ENCODE assay signal across 17 cellular contexts in genomic region chr6:11205721-11206120, GRCh38. TPM values are rescaled to one million over a fixed set of nuclear protein-coding genes. Genes with fewer than 3 reads are reported as not detected.
DNase-seq lines count a peak whose midpoint lies in the region; ATAC-seq and TF ChIP-seq lines count a peak whose summit lies in the region.
"Had no signal": no experiment of that assay in that cellular context is flagged by ENCODE, and none has a peak within 500 bp of the region (broad histone marks: within the 10 kb centered on the region; RNA-seq: fewer than 3 reads in every experiment).

No MANE protein-coding gene starts in this region.

- no peaks in the 10 kb centered on the region for H3K27me3 Mint-ChIP-seq in endodermal cell (ENCODE audit: insufficient read depth)
- no peaks in the 10 kb centered on the region for H3K27me3 Mint-ChIP-seq in osteocyte (ENCODE audit: unreplicated experiment)
- H3K27me3 Mint-ChIP-seq: naive thymus-derived CD8-positive, alpha-beta T cell had no signal

- H3K36me3 Mint-ChIP-seq in endodermal cell (ENCODE audit: low read depth): peaks cover 4% of the 10 kb centered on the region
- peaks cover 6% of the 10 kb centered on the region for H3K36me3 Mint-ChIP-seq in osteocyte (ENCODE audit: unreplicated experiment)
- H3K36me3 Mint-ChIP-seq in activated naive CD4-positive, alpha-beta T cell treated with anti-CD3 and anti-CD28 coated beads, Interleukin-2, amount 50 U/mL, for 72 hours: peaks cover 12 to 19% of the 10 kb centered on the region in 2 donors

- no peaks in the 10 kb centered on the region for H3K9me3 ChIP-seq in endodermal cell (ENCODE audit: control insufficient read depth, low read length)
- H3K9me3 ChIP-seq: esophagus squamous epithelium, gastroesophageal sphincter, sigmoid colon had no signal

- H3K4me1 Mint-ChIP-seq in endodermal cell: peaks cover 43% of the 10 kb centered on the region
- H3K4me1 Mint-ChIP-seq in osteocyte (ENCODE audit: unreplicated experiment): peaks cover 71% of the 10 kb centered on the region

- no peak overlapping the region for H3K27ac Mint-ChIP-seq in endodermal cell
- peak overlapping the region; percentile 34 for H3K27ac Mint-ChIP-seq in osteocyte (ENCODE audit: unreplicated experiment)
- H3K27ac Mint-ChIP-seq in activated naive CD4-positive, alpha-beta T cell treated with anti-CD3 and anti-CD28 coated beads, Interleukin-2, amount 50 U/mL, for 72 hours: no peak overlapping the region
- H3K27ac Mint-ChIP-seq: stimulated activated effector memory CD8-positive, alpha-beta T cell treated with anti-CD3 and anti-CD28 coated beads, Interleukin-12 subunit alpha, Interleukin-12 subunit beta, amount 100 ng/mL, for 72 hours had no signal

- TF ChIP-seq CTCF in endodermal cell (conservative IDR thresholded peaks at IDR 0.05) (no peak), osteocyte (IDR thresholded peaks at IDR 0.05) (no peak)

- H3K9me3 Mint-ChIP-seq in endodermal cell (no peaks in the 10 kb centered on the region), osteocyte (ENCODE audit: unreplicated experiment) (no peaks in the 10 kb centered on the region)
- no peaks in the 10 kb centered on the region for H3K9me3 Mint-ChIP-seq in activated naive CD4-positive, alpha-beta T cell treated with anti-CD3 and anti-CD28 coated beads, Interleukin-2, amount 50 U/mL, for 72 hours
- H3K9me3 Mint-ChIP-seq: naive thymus-derived CD8-positive, alpha-beta T cell; stimulated activated effector memory CD8-positive, alpha-beta T cell treated with anti-CD3 and anti-CD28 coated beads, Interleukin-12 subunit alpha, Interleukin-12 subunit beta, amount 100 ng/mL, for 72 hours had no signal

- no peaks in the 10 kb centered on the region for H3K27me3 ChIP-seq in endodermal cell (ENCODE audit: control insufficient read depth, insufficient read depth, low read length, poor library complexity, severe bottlenecking)
- H3K27me3 ChIP-seq: dorsolateral prefrontal cortex, esophagus squamous epithelium, gastroesophageal sphincter, sigmoid colon had no signal

- H3K4me3 ChIP-seq in endodermal cell (ENCODE audit: low read length): no peak overlapping the region
- H3K4me3 ChIP-seq: dorsolateral prefrontal cortex, esophagus squamous epithelium, gastroesophageal sphincter, sigmoid colon had no signal

- WGBS in endodermal cell (ENCODE audit: insufficient coverage in 1 of 2, insufficient read length in 1 of 2), 2 experiments: 93 to 96% methylated on average over 9 to 10 of the region's 10 CpGs

- no peak overlapping the region for H3K27ac ChIP-seq in endodermal cell (ENCODE audit: low read depth, low read length)

- DNase-seq in CD1c-positive myeloid dendritic cell (ENCODE audit: extremely low spot score): peak; percentile 69
- DNase-seq in NOMO-1 treated with DMSO at 0.1 percent for 48 hours (lab: John Stamatoyannopoulos, UW; ENCODE audit: unreplicated experiment): peak; percentile 49
- DNase-seq in endodermal cell: peak; percentile 16
- DNase-seq in osteocyte (ENCODE audit: extremely low spot score, unreplicated experiment): no peak
- no peak for DNase-seq in NCI-H446 treated with DMSO at 0.1 percent for 48 hours (lab: John Stamatoyannopoulos, UW)
- no peak for DNase-seq in NCI-H1092 treated with DMSO at 0.1 percent for 48 hours (lab: John Stamatoyannopoulos, UW)
- no peak for DNase-seq in activated naive CD4-positive, alpha-beta T cell treated with anti-CD3 and anti-CD28 coated beads, Interleukin-2, amount 50 U/mL, for 72 hours (ENCODE audit: low spot score in 2 of 2)
- DNase-seq: DMS79 treated with DMSO at 0.1 percent for 48 hours; dorsolateral prefrontal cortex; esophagus squamous epithelium; GOT3; KBM-7; naive thymus-derived CD8-positive, alpha-beta T cell; NCI-H2029 treated with DMSO at 0.1 percent for 48 hours; sigmoid colon had no signal

- H3K9ac ChIP-seq in endodermal cell (ENCODE audit: extremely low read depth, low read length, poor library complexity, severe bottlenecking): no peak overlapping the region

- H3K4me1 ChIP-seq in endodermal cell (ENCODE audit: control insufficient read depth, insufficient read depth, low read length): no peaks in the 10 kb centered on the region

- ATAC-seq in activated naive CD4-positive, alpha-beta T cell treated with anti-CD3 and anti-CD28 coated beads, Interleukin-2, amount 50 U/mL, for 72 hours: no peak
- ATAC-seq: gastroesophageal sphincter; naive thymus-derived CD8-positive, alpha-beta T cell; stimulated activated effector memory CD8-positive, alpha-beta T cell treated with anti-CD3 and anti-CD28 coated beads, Interleukin-12 subunit alpha, Interleukin-12 subunit beta, amount 100 ng/mL, for 72 hours had no signal

- H3K4me3 Mint-ChIP-seq in endodermal cell (no peak overlapping the region), osteocyte (ENCODE audit: unreplicated experiment) (no peak overlapping the region)
- H3K4me3 Mint-ChIP-seq: naive thymus-derived CD8-positive, alpha-beta T cell; stimulated activated effector memory CD8-positive, alpha-beta T cell treated with anti-CD3 and anti-CD28 coated beads, Interleukin-12 subunit alpha, Interleukin-12 subunit beta, amount 100 ng/mL, for 72 hours had no signal

- peaks cover 49% of the 10 kb centered on the region for H3K36me3 ChIP-seq in endodermal cell (ENCODE audit: control insufficient read depth, insufficient read depth, low read length)
- H3K36me3 ChIP-seq: esophagus squamous epithelium, gastroesophageal sphincter had no signal

RNA-seq across cellular contexts. Expression of gene NEDD9, which starts 26.7 kb away (rescaled TPM):
- total RNA-seq in endodermal cell: 1 to 10 TPM; 1.7 to 7.4 TPM
- polyA plus RNA-seq in endodermal cell (2013, experiment 1 of 2): 24.6 TPM
- 26.5 TPM for polyA plus RNA-seq in endodermal cell (2013, experiment 2 of 2)
- 8.8 and 10.3 TPM in 2 replicates for total RNA-seq in osteocyte
- total RNA-seq in activated naive CD4-positive, alpha-beta T cell treated with anti-CD3 and anti-CD28 coated beads, Interleukin-2, amount 50 U/mL, for 72 hours: 10 to 100 TPM; 11.0 to 24.4 TPM

Comparison
In these comparisons a context has a peak if more than half of its experiments do, and no peak if none do; other contexts are left out.
1. DNase-seq: peak in CD1c-positive myeloid dendritic cell (single experiment), NOMO-1 treated with DMSO at 0.1 percent for 48 hours (single experiment) and endodermal cell (single experiment); none in osteocyte (single experiment), NCI-H446 treated with DMSO at 0.1 percent for 48 hours (single experiment), NCI-H1092 treated with DMSO at 0.1 percent for 48 hours (single experiment) and activated naive CD4-positive, alpha-beta T cell treated with anti-CD3 and anti-CD28 coated beads, Interleukin-2, amount 50 U/mL, for 72 hours (0 of 2).